ENCODE assay signal across 9 cellular contexts in the genomic region with DNA sequence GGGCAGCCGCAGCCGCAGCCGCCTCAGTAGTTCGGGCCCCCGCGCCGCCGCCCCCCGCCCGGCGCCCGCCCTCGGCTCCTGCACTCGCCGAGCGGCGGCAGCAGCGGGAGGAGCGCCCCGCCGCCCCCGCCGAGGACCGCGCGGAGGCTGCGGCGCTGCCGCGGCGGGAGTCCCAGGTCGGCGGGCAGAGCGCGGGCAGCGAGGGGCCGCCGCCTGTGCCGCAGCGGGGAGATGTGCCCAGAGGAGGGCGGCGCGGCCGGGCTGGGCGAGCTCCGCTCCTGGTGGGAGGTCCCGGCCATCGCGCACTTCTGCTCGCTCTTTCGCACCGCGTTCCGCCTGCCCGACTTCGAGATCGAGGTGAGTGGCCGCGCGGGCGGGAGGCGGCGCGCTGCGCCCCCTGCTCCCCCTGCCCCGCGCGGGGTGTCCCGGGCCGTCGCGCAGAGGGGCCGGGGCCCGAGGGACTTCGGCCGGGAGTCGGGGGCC. TPM values are rescaled to one million over a fixed set of nuclear protein-coding genes. Genes with fewer than 3 reads are reported as not detected.
DNase-seq lines count a peak whose midpoint lies in the region; ATAC-seq, FAIRE-seq and TF ChIP-seq lines count a peak whose summit lies in the region.
"Had no signal": no experiment of that assay in that cellular context is flagged by ENCODE, and none has a peak within 500 bp of the region (broad histone marks: within the 10 kb centered on the region; RNA-seq: fewer than 3 reads in every experiment).

No MANE protein-coding gene starts in this region.

- FAIRE-seq in D721Med (lab: Jason Lieb, UNC) = no peak

- no peak overlapping the region for H3K27ac Mint-ChIP-seq in activated T-helper 2 cell treated with anti-CD3 and anti-CD28 coated beads, Interferon-gamma antibody, Interleukin-2, Interleukin-4, amounts not matched to agents 10 μg/mL and 5 μg/mL and 100 μg/mL, durations not matched to agents 14 hours and 24 hours and 36 hours
- H3K27ac Mint-ChIP-seq: immature natural killer cell had no signal

- H3K4me3 ChIP-seq in mesendoderm (ENCODE audit: low read length) (peak overlapping the region; percentile 86), thyroid gland (replicated peaks in 1 of 3) (peak overlapping the region; percentile 11 to 48 (median 38))

- peak overlapping the region; percentile 96 for H4K8ac ChIP-seq in mesendoderm (ENCODE audit: low read depth, low read length)

- peak overlapping the region; percentile 7 for H3K4me2 ChIP-seq in mesendoderm (ENCODE audit: low read length)

- H4K5ac ChIP-seq in mesendoderm (ENCODE audit: low read length) = no peak overlapping the region

- peak overlapping the region; percentile 93 for H3K9ac ChIP-seq in mesendoderm (ENCODE audit: low read length)

- peak; percentile 66 for DNase-seq in GM13976 (ENCODE audit: low spot score)
- DNase-seq in NCI-H1092 treated with DMSO at 0.1 percent for 48 hours (lab: John Stamatoyannopoulos, UW) = peak; percentile 59
- peak; percentile 77 for DNase-seq in mesendoderm
- peak; percentile 66 to 72 for DNase-seq in thyroid gland
- DNase-seq in activated T-helper 2 cell treated with anti-CD3 and anti-CD28 coated beads, Interferon-gamma antibody, Interleukin-2, Interleukin-4, amounts not matched to agents 10 μg/mL and 5 μg/mL and 100 μg/mL, durations not matched to agents 14 hours and 24 hours and 36 hours (ENCODE audit: low spot score) = no peak
- DNase-seq in D721Med (ENCODE audit: insufficient read length, low spot score) = no peak

- in situ Hi-C loops in GM13976 (cut with MboI; ENCODE audit: low sequenced_read_pairs, unreplicated experiment) = no loop called here

- peak overlapping the region; percentile 93 for H3K56ac ChIP-seq in mesendoderm (ENCODE audit: low read length)

- peak in 1 of 2 donors; percentile 35 for TF ChIP-seq POLR2A in thyroid gland (IDR thresholded peaks at IDR 0.05)

- peak overlapping the region; percentile 99 for H3K4ac ChIP-seq in mesendoderm (ENCODE audit: low read depth, low read length)

- peak overlapping the region; percentile 68 for H2BK5ac ChIP-seq in mesendoderm (ENCODE audit: low read length)

- H3K4me1 Mint-ChIP-seq in activated T-helper 2 cell treated with anti-CD3 and anti-CD28 coated beads, Interferon-gamma antibody, Interleukin-2, Interleukin-4, amounts not matched to agents 10 μg/mL and 5 μg/mL and 100 μg/mL, durations not matched to agents 14 hours and 24 hours and 36 hours (ENCODE audit: low read depth) = peaks cover 18% of the 10 kb centered on the region

- peak overlapping the region; percentile 100 for H2BK15ac ChIP-seq in mesendoderm (replicated peaks; ENCODE audit: low read depth)

- H3K79me2 ChIP-seq in mesendoderm (ENCODE audit: control insufficient read depth, insufficient read depth, low read length) = peaks cover 47% of the 10 kb centered on the region

- TF ChIP-seq CTCF in GM13976 (IDR thresholded peaks at IDR 0.05; ENCODE audit: borderline replicate concordance, control extremely low read depth, extremely low read depth, insufficient read depth, missing control alignments) (no peak), thyroid gland (IDR thresholded peaks at IDR 0.05) (no peak), D721Med (IDR thresholded peaks at IDR 0.05; ENCODE audit: insufficient read depth, missing control alignments) (no peak)

- no peaks in the 10 kb centered on the region for H3K36me3 Mint-ChIP-seq in activated T-helper 2 cell treated with anti-CD3 and anti-CD28 coated beads, Interferon-gamma antibody, Interleukin-2, Interleukin-4, amounts not matched to agents 10 μg/mL and 5 μg/mL and 100 μg/mL, durations not matched to agents 14 hours and 24 hours and 36 hours (ENCODE audit: low read depth)

- H3K4me3 Mint-ChIP-seq in activated T-helper 2 cell treated with anti-CD3 and anti-CD28 coated beads, Interferon-gamma antibody, Interleukin-2, Interleukin-4, amounts not matched to agents 10 μg/mL and 5 μg/mL and 100 μg/mL, durations not matched to agents 14 hours and 24 hours and 36 hours (ENCODE audit: low read depth) = no peak overlapping the region

- H3K9me3 ChIP-seq in thyroid gland = no peaks in the 10 kb centered on the region

- peaks cover 9% of the 10 kb centered on the region for H3K79me1 ChIP-seq in mesendoderm (ENCODE audit: low read length)

- no peak for ATAC-seq in HG03520 (IDR thresholded peaks at IDR 0.05; ENCODE audit: unreplicated experiment)

- H3K18ac ChIP-seq in mesendoderm (ENCODE audit: low read length) = peak overlapping the region; percentile 100

- H3K27me3 Mint-ChIP-seq in activated T-helper 2 cell treated with anti-CD3 and anti-CD28 coated beads, Interferon-gamma antibody, Interleukin-2, Interleukin-4, amounts not matched to agents 10 μg/mL and 5 μg/mL and 100 μg/mL, durations not matched to agents 14 hours and 24 hours and 36 hours (ENCODE audit: low read depth) = peaks cover 61% of the 10 kb centered on the region

- H3K27me3 ChIP-seq in mesendoderm (ENCODE audit: insufficient read depth, low read length, poor library complexity) = no peaks in the 10 kb centered on the region
- H3K27me3 ChIP-seq in thyroid gland = no peaks in the 10 kb centered on the region

- H2BK120ac ChIP-seq in mesendoderm (ENCODE audit: low read depth, low read length) = peak overlapping the region; percentile 99

- no peaks in the 10 kb centered on the region for H3K9me3 Mint-ChIP-seq in activated T-helper 2 cell treated with anti-CD3 and anti-CD28 coated beads, Interferon-gamma antibody, Interleukin-2, Interleukin-4, amounts not matched to agents 10 μg/mL and 5 μg/mL and 100 μg/mL, durations not matched to agents 14 hours and 24 hours and 36 hours
- H3K9me3 Mint-ChIP-seq: immature natural killer cell had no signal

- no peak overlapping the region for H3K23ac ChIP-seq in mesendoderm (ENCODE audit: low read length)

- H3K4me1 ChIP-seq in mesendoderm (ENCODE audit: control insufficient read depth, low read depth, low read length) (peaks cover 16% of the 10 kb centered on the region), thyroid gland (peaks cover 6 to 22% of the 10 kb centered on the region in 2 donors)

- H3K27ac ChIP-seq in cingulate gyrus (ENCODE audit: low read depth, low read length) (peak overlapping the region; percentile 47), mesendoderm (ENCODE audit: low read depth, low read length) (peak overlapping the region; percentile 94), thyroid gland (peak overlapping the region in 1 of 3 donors; percentile 49)

- H3K36me3 ChIP-seq in mesendoderm (ENCODE audit: control insufficient read depth, insufficient read depth, low read length) (no peaks in the 10 kb centered on the region), thyroid gland (no peaks in the 10 kb centered on the region)

- intact Hi-C loops in thyroid gland (cut with DNase I) = no loop called here
- intact Hi-C loops in activated T-helper 2 cell treated with anti-CD3 and anti-CD28 coated beads, Interferon-gamma antibody, Interleukin-2, Interleukin-4, amounts not matched to agents 10 μg/mL and 5 μg/mL and 100 μg/mL, durations not matched to agents 14 hours and 24 hours and 36 hours (cut with micrococcal nuclease) = no loop called here

- no CpG with 5 or more reads among the region's 77 CpGs for WGBS in mesendoderm (ENCODE audit: extremely low coverage, insufficient coverage, low lambda C conversion rate)
- WGBS in thyroid gland, 2 donors = no CpG with 5 or more reads among the region's 77 CpGs

- H2AK5ac ChIP-seq in mesendoderm (ENCODE audit: low read length) = no peak overlapping the region

RNA-seq across cellular contexts. Expression of a gene that starts 0.3 kb away (rescaled TPM):
- 27.4 TPM for polyA plus RNA-seq in mesendoderm (2013, experiment 1 of 2)
- polyA plus RNA-seq in mesendoderm (2013, experiment 2 of 2) = 28.3 TPM
- 1 to 10 TPM; 1.5 to 7.7 (median 2.1) TPM for total RNA-seq in thyroid gland
- not detected in 2 replicates for total RNA-seq in activated T-helper 2 cell treated with anti-CD3 and anti-CD28 coated beads, Interferon-gamma antibody, Interleukin-2, Interleukin-4, amounts not matched to agents 10 μg/mL and 5 μg/mL and 100 μg/mL, durations not matched to agents 14 hours and 24 hours and 36 hours
- polyA plus RNA-seq: immature natural killer cell had no signal

Comparison
In these comparisons a context has a peak if more than half of its experiments do, and no peak if none do; other contexts are left out.
1. DNase-seq: peak in GM13976 (single experiment), NCI-H1092 treated with DMSO at 0.1 percent for 48 hours (single experiment), mesendoderm (single experiment) and thyroid gland (2 of 2); none in activated T-helper 2 cell treated with anti-CD3 and anti-CD28 coated beads, Interferon-gamma antibody, Interleukin-2, Interleukin-4, amounts not matched to agents 10 μg/mL and 5 μg/mL and 100 μg/mL, durations not matched to agents 14 hours and 24 hours and 36 hours (single experiment) and D721Med (single experiment).